ENCODE assay signal across 1 cellular context in genomic region chr6:49264909-49265308, GRCh38.
TF ChIP-seq lines count a peak whose summit lies in the region.

No MANE protein-coding gene starts in this region.

TF ChIP-seq in HepG2, 621 proteins besides CTCF, POLR2A, EP300 and RAD21 (continued from another document and continues in another):
- peak; percentile 30; the same call in 1 of the 2 replicates for TF ChIP-seq ZNF687 (CRISPR knock-in tag; IDR thresholded peaks at IDR 0.05)
- TF ChIP-seq FOXK2 (IDR thresholded peaks at IDR 0.05): no peak
- no peak for TF ChIP-seq BRD4 (CRISPR knock-in tag; IDR thresholded peaks at IDR 0.05)
- TF ChIP-seq ZNF878 (CRISPR knock-in tag; IDR thresholded peaks at IDR 0.05): no peak
- TF ChIP-seq ZNF3 (CRISPR knock-in tag; IDR thresholded peaks at IDR 0.05): no peak
- TF ChIP-seq ATF2 (CRISPR knock-in tag; IDR thresholded peaks at IDR 0.05): no peak
- 0 out of 2 replicates have a peak, but pooled peaks have one; percentile 13 for TF ChIP-seq NRL (CRISPR knock-in tag; IDR thresholded peaks at IDR 0.05; ENCODE audit: borderline replicate concordance)
- TF ChIP-seq NFATC3 (CRISPR knock-in tag; IDR thresholded peaks at IDR 0.05): no peak
- no peak for TF ChIP-seq ZNF558 (CRISPR knock-in tag; IDR thresholded peaks at IDR 0.05; ENCODE audit: borderline replicate concordance)
- TF ChIP-seq, protein P1, sequence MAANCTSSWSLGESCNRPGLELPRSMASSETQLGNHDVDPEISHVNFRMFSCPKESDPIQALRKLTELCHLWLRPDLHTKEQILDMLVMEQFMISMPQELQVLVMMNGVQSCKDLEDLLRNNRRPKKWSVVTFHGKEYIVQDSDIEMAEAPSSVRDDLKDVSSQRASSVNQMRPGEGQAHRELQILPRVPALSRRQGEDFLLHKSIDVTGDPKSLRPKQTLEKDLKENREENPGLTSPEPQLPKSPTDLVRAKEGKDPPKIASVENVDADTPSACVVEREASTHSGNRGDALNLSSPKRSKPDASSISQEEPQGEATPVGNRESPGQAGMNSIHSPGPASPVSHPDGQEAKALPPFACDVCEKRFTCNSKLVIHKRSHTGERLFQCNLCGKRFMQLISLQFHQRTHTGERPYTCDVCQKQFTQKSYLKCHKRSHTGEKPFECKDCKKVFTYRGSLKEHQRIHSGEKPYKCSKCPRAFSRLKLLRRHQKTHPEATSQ (CRISPR knock-in tag; IDR thresholded peaks at IDR 0.05; ENCODE audit: borderline replicate concordance): no peak
- peak; percentile 33; the same call in 1 of the 2 replicates for TF ChIP-seq EED (CRISPR knock-in tag; IDR thresholded peaks at IDR 0.05)
- TF ChIP-seq ADNP (CRISPR knock-in tag; IDR thresholded peaks at IDR 0.05): no peak
- no peak for TF ChIP-seq SCMH1 (CRISPR knock-in tag; IDR thresholded peaks at IDR 0.05; ENCODE audit: borderline replicate concordance)
- TF ChIP-seq ZSCAN21 (CRISPR knock-in tag; IDR thresholded peaks at IDR 0.05; ENCODE audit: borderline replicate concordance): no peak
- TF ChIP-seq ZBTB40 (IDR thresholded peaks at IDR 0.05): no peak
- TF ChIP-seq ZBTB40 (CRISPR knock-in tag; IDR thresholded peaks at IDR 0.05): 0 out of 2 replicates have a peak, but pooled peaks have one; percentile 38
- TF ChIP-seq GABPA (IDR thresholded peaks at IDR 0.05; ENCODE audit: low read depth, low read length): no peak
- no peak for TF ChIP-seq GABPA (CRISPR knock-in tag; IDR thresholded peaks at IDR 0.05; ENCODE audit: low read depth)
- no peak for TF ChIP-seq BCL6 (CRISPR knock-in tag; IDR thresholded peaks at IDR 0.05)
- TF ChIP-seq GPN1 (CRISPR knock-in tag; IDR thresholded peaks at IDR 0.05; ENCODE audit: borderline replicate concordance): no peak
- TF ChIP-seq DRAP1 (CRISPR knock-in tag; IDR thresholded peaks at IDR 0.05): no peak
- no peak for TF ChIP-seq ZNF780A (CRISPR knock-in tag; IDR thresholded peaks at IDR 0.05)
- TF ChIP-seq ELF1 (CRISPR knock-in tag; IDR thresholded peaks at IDR 0.05): no peak
- TF ChIP-seq ZNF460 (CRISPR knock-in tag; IDR thresholded peaks at IDR 0.05; ENCODE audit: borderline replicate concordance): no peak
- no peak for TF ChIP-seq THAP7 (CRISPR knock-in tag; IDR thresholded peaks at IDR 0.05)
- TF ChIP-seq NFAT5 (CRISPR knock-in tag; IDR thresholded peaks at IDR 0.05): no peak
- no peak for TF ChIP-seq JUN (CRISPR knock-in tag; IDR thresholded peaks at IDR 0.05)
- TF ChIP-seq FOXA1 (IDR thresholded peaks at IDR 0.05): no peak
- TF ChIP-seq FOXA1 (CRISPR knock-in tag; IDR thresholded peaks at IDR 0.05): no peak
- TF ChIP-seq ZNF557 (CRISPR knock-in tag; IDR thresholded peaks at IDR 0.05): no peak
- TF ChIP-seq ZBTB4 (CRISPR knock-in tag; IDR thresholded peaks at IDR 0.05; ENCODE audit: borderline replicate concordance): no peak
